Comparison of ENCODE assay signal across 19 cellular contexts in genomic region chr1:5532811-5533210, GRCh38.
DNase-seq lines count a peak whose midpoint lies in the region; ATAC-seq and TF ChIP-seq lines count a peak whose summit lies in the region.
"Had no signal": no experiment of that assay in that cellular context is flagged by ENCODE, and none has a peak within 500 bp of the region (broad histone marks: within the 10 kb centered on the region; RNA-seq: fewer than 3 reads in every experiment).

No MANE protein-coding gene starts in this region.

- no peak overlapping the region for H3K27ac ChIP-seq in esophagus muscularis mucosa (replicated peaks in 1 of 4)
- H3K27ac ChIP-seq: 22Rv1; BLaER1 treated with 17β-estradiol and CSF1 and Interleukin-3, amounts not matched to agents 10 nM and 100 nM had no signal

- H3K4me1 ChIP-seq in esophagus muscularis mucosa, result no peaks in the 10 kb centered on the region
- H3K4me1 ChIP-seq: BE2C, HAP-1 had no signal

- H3K9me3 ChIP-seq in esophagus muscularis mucosa, result peaks cover 0 to 14% (median 5%) of the 10 kb centered on the region in 4 donors
- H3K9me3 ChIP-seq: BE2C, HAP-1 had no signal

- no peaks in the 10 kb centered on the region for H3K9me3 Mint-ChIP-seq in activated CD8-positive, alpha-beta memory T cell treated with anti-CD3 and anti-CD28 coated beads, Interleukin-2, amount 10 ng/mL, durations not matched to agents 7 days and 5 days (ENCODE audit: low read depth)

- WGBS in esophagus muscularis mucosa, result 87% methylated on average over 3 of the region's 3 CpGs

- H3K4me3 Mint-ChIP-seq in activated CD8-positive, alpha-beta memory T cell treated with anti-CD3 and anti-CD28 coated beads, Interleukin-2, amount 10 ng/mL, durations not matched to agents 7 days and 5 days, result no peak overlapping the region
- H3K4me3 Mint-ChIP-seq: CD14-positive monocyte; CD4-positive, alpha-beta T cell; CD8-positive, alpha-beta memory T cell; GM23338; HFFc6 had no signal

- H3K4me1 Mint-ChIP-seq in activated CD8-positive, alpha-beta memory T cell treated with anti-CD3 and anti-CD28 coated beads, Interleukin-2, amount 10 ng/mL, durations not matched to agents 7 days and 5 days, result no peaks in the 10 kb centered on the region
- H3K4me1 Mint-ChIP-seq: CD14-positive monocyte; CD8-positive, alpha-beta memory T cell; GM23338 had no signal

- TF ChIP-seq EP300 in esophagus muscularis mucosa (IDR thresholded peaks at IDR 0.05), result no peak

- CTCF ChIA-PET in activated CD8-positive, alpha-beta memory T cell treated with anti-CD3 and anti-CD28 coated beads, Interleukin-2, amount 10 ng/mL, durations not matched to agents 7 days and 5 days (lab: Charles Lee), result no interaction called here

- peaks cover 0 to 40% (median 0%) of the 10 kb centered on the region in 4 donors for H3K27me3 ChIP-seq in esophagus muscularis mucosa
- H3K27me3 ChIP-seq: BE2C; BLaER1 treated with 17β-estradiol and CSF1 and Interleukin-3, amounts not matched to agents 10 nM and 100 nM had no signal

- intact Hi-C loops in esophagus muscularis mucosa (cut with DNase I), result no loop called here
- intact Hi-C loops in sciatic nerve (cut with DNase I), result no loop called here

- no peak for ATAC-seq in activated CD8-positive, alpha-beta memory T cell treated with anti-CD3 and anti-CD28 coated beads, Interleukin-2, amount 10 ng/mL, durations not matched to agents 7 days and 5 days
- no peak for ATAC-seq in sciatic nerve
- ATAC-seq: GM23338 had no signal

- DNase-seq in activated CD8-positive, alpha-beta memory T cell treated with anti-CD3 and anti-CD28 coated beads, Interleukin-2, amount 10 ng/mL, durations not matched to agents 7 days and 5 days, result peak; percentile 35
- no peak for DNase-seq in activated CD8-positive, alpha-beta memory T cell treated with anti-CD3 and anti-CD28 coated beads for 24 hours
- peak; percentile 2 for DNase-seq in AG20443 (ENCODE audit: low spot score)
- DNase-seq in esophagus muscularis mucosa (ENCODE audit: extremely low spot score), result peak; percentile 62
- no peak for DNase-seq in sciatic nerve (ENCODE audit: low spot score)
- no peak for DNase-seq in NOMO-1 treated with DMSO at 0.1 percent for 48 hours (lab: John Stamatoyannopoulos, UW; ENCODE audit: unreplicated experiment)
- DNase-seq: AML-193; BE2C; CD4-positive, alpha-beta T cell; CD8-positive, alpha-beta memory T cell; DMS53; DMS79 treated with DMSO at 0.1 percent for 48 hours; GF-D8; HFFc6 had no signal

- TF ChIP-seq CTCF in esophagus muscularis mucosa (IDR thresholded peaks at IDR 0.05), result no peak

- H3K27me3 Mint-ChIP-seq in activated CD8-positive, alpha-beta memory T cell treated with anti-CD3 and anti-CD28 coated beads, Interleukin-2, amount 10 ng/mL, durations not matched to agents 7 days and 5 days, result peaks cover 7% of the 10 kb centered on the region

- no peaks in the 10 kb centered on the region for H3K36me3 Mint-ChIP-seq in activated CD8-positive, alpha-beta memory T cell treated with anti-CD3 and anti-CD28 coated beads, Interleukin-2, amount 10 ng/mL, durations not matched to agents 7 days and 5 days
- H3K36me3 Mint-ChIP-seq: CD14-positive monocyte; CD8-positive, alpha-beta memory T cell had no signal

- H3K4me3 ChIP-seq in esophagus muscularis mucosa, result no peak overlapping the region
- H3K4me3 ChIP-seq: BLaER1 treated with 17β-estradiol and CSF1 and Interleukin-3, amounts not matched to agents 10 nM and 100 nM; GM23338; HAP-1 had no signal

- TF ChIP-seq POLR2A in esophagus muscularis mucosa (IDR thresholded peaks at IDR 0.05; ENCODE audit: low read depth), result no peak

- no peak overlapping the region for H3K27ac Mint-ChIP-seq in activated CD8-positive, alpha-beta memory T cell treated with anti-CD3 and anti-CD28 coated beads, Interleukin-2, amount 10 ng/mL, durations not matched to agents 7 days and 5 days
- H3K27ac Mint-ChIP-seq: CD14-positive monocyte; CD4-positive, alpha-beta T cell; CD8-positive, alpha-beta memory T cell; GM23338; HFFc6 had no signal

- no peaks in the 10 kb centered on the region for H3K36me3 ChIP-seq in esophagus muscularis mucosa
- H3K36me3 ChIP-seq: BE2C; BLaER1 treated with 17β-estradiol and CSF1 and Interleukin-3, amounts not matched to agents 10 nM and 100 nM; HAP-1 had no signal

Comparison
In these comparisons a context has a peak if more than half of its experiments do, and no peak if none do; other contexts are left out.
1. DNase-seq: peak in activated CD8-positive, alpha-beta memory T cell treated with anti-CD3 and anti-CD28 coated beads, Interleukin-2, amount 10 ng/mL, durations not matched to agents 7 days and 5 days (single experiment), AG20443 (single experiment) and esophagus muscularis mucosa (single experiment); none in activated CD8-positive, alpha-beta memory T cell treated with anti-CD3 and anti-CD28 coated beads for 24 hours (single experiment), sciatic nerve (single experiment) and NOMO-1 treated with DMSO at 0.1 percent for 48 hours (single experiment).